6 cellular contexts compared by ENCODE assay signal in the genomic region with DNA sequence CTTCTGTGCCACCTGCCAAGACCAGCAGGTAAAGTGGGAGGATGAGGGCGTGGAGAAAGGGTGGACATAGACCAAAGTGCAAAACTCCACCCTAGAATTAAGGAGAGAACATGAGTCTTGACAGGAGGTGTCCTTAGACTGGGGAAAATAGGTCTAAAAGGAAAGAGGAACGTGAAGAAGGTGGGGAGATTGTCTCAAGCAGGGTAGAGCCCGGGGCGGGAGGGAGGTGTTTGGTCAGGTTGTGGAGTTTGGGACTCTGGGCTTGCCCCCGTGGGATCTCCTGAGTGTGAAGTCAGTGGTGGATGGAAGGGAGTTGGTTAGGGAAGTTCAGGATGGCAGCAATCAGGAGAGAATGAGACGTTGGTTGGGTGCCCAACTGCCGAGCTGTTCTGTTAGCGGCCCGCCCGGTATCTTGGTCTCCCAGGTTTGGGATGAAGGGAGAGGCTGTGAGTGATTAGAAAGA.
DNase-seq lines count a peak whose midpoint lies in the region; ATAC-seq and TF ChIP-seq lines count a peak whose summit lies in the region.

No MANE protein-coding gene starts in this region.

- TF ChIP-seq CTCF in AG09309 (IDR thresholded peaks at IDR 0.05; ENCODE audit: control insufficient read depth, insufficient read depth, low read depth, low read length, missing control alignments) (no peak), RWPE1 (conservative IDR thresholded peaks at IDR 0.05; ENCODE audit: low read depth) (no peak)

- H3K27ac ChIP-seq in RWPE1 = peak overlapping the region; percentile 99

- CTCF ChIA-PET in RWPE1 (lab: Yijun Ruan, JAX) = interaction anchor here (0.6 to 1.5 kb wide), 5 partner anchors 10 to 1666 kb away, joined by 3 to 6 read pairs (median 3); no protein-coding TSS in a partner anchor

- ATAC-seq in HG02870 (IDR thresholded peaks at IDR 0.05; ENCODE audit: unreplicated experiment) (no peak), GM18861 (IDR thresholded peaks at IDR 0.05; ENCODE audit: unreplicated experiment) (no peak)

- H3K4me3 ChIP-seq in AG09309 (ENCODE audit: control insufficient read depth, low read depth, low read length) (peak overlapping the region; percentile 97), iPS-18c (ENCODE audit: insufficient read depth, low read depth, low read length) (peak overlapping the region; percentile 63)

- no peak for DNase-seq in AG09309 (ENCODE audit: low read depth)
- no peak for DNase-seq in RWPE1 (ENCODE audit: low spot score)
- no peak for DNase-seq in NCI-H187 treated with DMSO at 0.1 percent for 48 hours (lab: John Stamatoyannopoulos, UW)

- H3K9me3 ChIP-seq in iPS-18c (ENCODE audit: control insufficient read depth, insufficient read depth, low read length) = no peaks in the 10 kb centered on the region

- POLR2A ChIA-PET in RWPE1 (lab: Yijun Ruan, JAX; ENCODE audit: low non-redundant PET) = interaction anchor here (0.6 kb wide), 4 partner anchors 42 to 102 kb away, joined by 3 read pairs; partner anchors contain the start of genes DNAJC14 and RAB5B
